ENCODE assay signal across 9 cellular contexts in genomic region chr2:11698009-11698922, GRCh38. TPM values are rescaled to one million over a fixed set of nuclear protein-coding genes. Genes with fewer than 3 reads are reported as not detected.
DNase-seq lines count a peak whose midpoint lies in the region; ATAC-seq and TF ChIP-seq lines count a peak whose summit lies in the region.
"Had no signal": no experiment of that assay in that cellular context is flagged by ENCODE, and none has a peak within 500 bp of the region (broad histone marks: within the 10 kb centered on the region; RNA-seq: fewer than 3 reads in every experiment).

No MANE protein-coding gene starts in this region.

- peak overlapping the region in 1 of 10 donors; percentile 20 for H3K4me3 ChIP-seq in heart right ventricle

- H3K9me3 ChIP-seq in heart right ventricle = no peaks in the 10 kb centered on the region

- intact Hi-C loops in heart right ventricle (cut with DNase I) = loop anchor here in 2 of 10 donors (5.0 kb wide), 1 partner anchor 44 kb away; no protein-coding TSS in a partner anchor

- DNase-seq in CD1c-positive myeloid dendritic cell (ENCODE audit: extremely low spot score) = peak; percentile 82
- peak; percentile 35 for DNase-seq in SK-MEL-5 (ENCODE audit: low read depth, low spot score)
- peak; percentile 37 to 50 for DNase-seq in heart right ventricle
- peak; percentile 30 for DNase-seq in retina
- no peak for DNase-seq in NCI-H69 (lab: John Stamatoyannopoulos, UW)
- DNase-seq in NCI-H2107 treated with DMSO at 0.1 percent for 48 hours (lab: John Stamatoyannopoulos, UW; ENCODE audit: unreplicated experiment) = no peak
- DNase-seq: activated gamma-delta T cell had no signal

- H3K27me3 ChIP-seq in heart right ventricle = no peaks in the 10 kb centered on the region

- in situ Hi-C loops in SK-MEL-5 (cut with HindIII; ENCODE audit: low pct_unique_long_range_greater_than_20kb, low sequenced_read_pairs) = loop anchor here (25.0 kb wide), 1 partner anchor 89 kb away; no protein-coding TSS in a partner anchor

- peak; percentile 63 to 88 (median 74) for ATAC-seq in heart right ventricle
- no peak for ATAC-seq in GM19351 (IDR thresholded peaks at IDR 0.05; ENCODE audit: unreplicated experiment)
- ATAC-seq in GM18861 (IDR thresholded peaks at IDR 0.05; ENCODE audit: unreplicated experiment) = no peak

- 52 to 61% methylated on average over 24 of the region's 24 CpGs for WGBS in heart right ventricle, 2 donors

- peak in 4 of 9 donors; percentile 5 to 33 (median 30) for TF ChIP-seq CTCF in heart right ventricle (IDR thresholded peaks at IDR 0.05)

- no peaks in the 10 kb centered on the region for H3K36me3 ChIP-seq in heart right ventricle

- H3K4me1 ChIP-seq in heart right ventricle = peaks cover 0 to 38% (median 23%) of the 10 kb centered on the region in 9 donors

- H3K27ac ChIP-seq in heart right ventricle = peak overlapping the region in 9 of 10 donors; percentile 19 to 76 (median 57)

RNA-seq across cellular contexts. Expression of gene NTSR2, which starts 28.3 kb away (rescaled TPM):
- total RNA-seq in SK-MEL-5 (2014; rRNA removed; shearing (Covaris generic)) = not detected in 2 replicates
- not detected in 2 replicates for polyA plus RNA-seq in SK-MEL-5 (2015; cell fraction: cytosol; rRNA removed)
- not detected in 2 replicates for polyA plus RNA-seq in SK-MEL-5 (2015; cell fraction: nucleus; rRNA removed)
- under 1 TPM in 1 of 10 donors, not detected in 9; 0.15 TPM for total RNA-seq in heart right ventricle
- polyA plus RNA-seq in heart right ventricle = under 1 TPM in 1 of 2 donors, not detected in 1; 0.10 TPM

RNA-seq across cellular contexts. Expression of gene LPIN1, which starts 48.2 kb away (rescaled TPM):
- 43.4 and 45.8 TPM in 2 replicates for total RNA-seq in SK-MEL-5 (2014; rRNA removed; shearing (Covaris generic))
- 39.0 and 47.0 TPM in 2 replicates for polyA plus RNA-seq in SK-MEL-5 (2015; cell fraction: cytosol; rRNA removed)
- polyA plus RNA-seq in SK-MEL-5 (2015; cell fraction: nucleus; rRNA removed) = 72.0 and 79.3 TPM in 2 replicates
- total RNA-seq in heart right ventricle = 10 to 100 TPM; 28.0 to 61.0 (median 34.9) TPM
- 10 to 100 TPM; 18.9 to 26.9 TPM for polyA plus RNA-seq in heart right ventricle

Comparison
In these comparisons a context has a peak if more than half of its experiments do, and no peak if none do; other contexts are left out.
1. DNase-seq: peak in CD1c-positive myeloid dendritic cell (single experiment), SK-MEL-5 (single experiment), heart right ventricle (2 of 2) and retina (single experiment); none in NCI-H69 (single experiment) and NCI-H2107 treated with DMSO at 0.1 percent for 48 hours (single experiment).
2. ATAC-seq: peak in heart right ventricle (8 of 8); none in GM19351 (single experiment) and GM18861 (single experiment).